In the genomic region with DNA sequence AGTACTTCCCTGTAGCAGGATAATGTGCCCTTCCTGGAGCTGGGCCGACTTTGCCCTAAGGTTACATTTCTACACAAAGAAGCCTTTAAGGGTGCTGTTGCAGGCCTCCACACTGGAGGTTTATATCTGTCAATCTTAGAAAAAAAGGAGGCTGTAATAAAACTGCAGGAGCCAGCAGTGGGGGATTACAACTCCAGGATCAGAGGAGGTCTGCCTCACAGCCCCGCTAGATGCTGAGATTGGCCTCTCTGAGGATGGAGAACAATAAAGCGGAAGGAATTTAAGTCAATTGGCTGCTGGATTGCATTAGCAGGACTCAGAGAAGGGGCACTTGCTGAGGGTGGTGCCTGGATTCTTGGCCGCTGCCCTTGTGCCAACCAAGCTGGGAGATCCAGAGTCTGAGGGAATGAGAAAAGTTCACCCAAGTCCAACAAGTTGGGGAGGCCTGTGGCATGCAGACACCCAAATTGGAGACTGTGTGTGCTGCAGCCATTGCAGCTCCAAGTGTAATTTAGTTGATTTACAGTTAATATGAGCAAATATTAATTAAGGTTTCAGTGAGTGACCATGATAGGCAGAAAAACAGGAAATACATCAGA, we compare ENCODE assay signal across 8 cellular contexts.
DNase-seq lines count a peak whose midpoint lies in the region; ATAC-seq and TF ChIP-seq lines count a peak whose summit lies in the region.

No MANE protein-coding gene starts in this region.

- peaks cover 0 to 64% (median 51%) of the 10 kb centered on the region in 4 donors for H3K4me1 ChIP-seq in tibial artery

- H3K4me3 ChIP-seq in tibial artery: no peak overlapping the region

- no peak for DNase-seq in activated naive CD4-positive, alpha-beta T cell treated with Interleukin-2 at 50 U/mL for 16 hours
- DNase-seq in astrocyte of the hippocampus (ENCODE audit: low read depth, low spot score) (peak; percentile 19), naive B cell (no peak), tibial artery (no peak), NCI-H1436 treated with DMSO at 0.1 percent for 48 hours (lab: John Stamatoyannopoulos, UW) (no peak), SIG-M5 treated with dmso at 0.1 percent for 504 hours (lab: John Stamatoyannopoulos, UW; ENCODE audit: unreplicated experiment) (no peak), NCI-H1417 treated with DMSO at 0.1 percent for 48 hours (lab: John Stamatoyannopoulos, UW) (no peak)

- no peaks in the 10 kb centered on the region for H3K27me3 Mint-ChIP-seq in activated naive CD4-positive, alpha-beta T cell treated with anti-CD3 and anti-CD28 coated beads, Interleukin-2, amount 50 U/mL, for 24 hours
- no peaks in the 10 kb centered on the region for H3K27me3 Mint-ChIP-seq in naive B cell

- H3K27me3 ChIP-seq in tibial artery: no peaks in the 10 kb centered on the region

- no peak for TF ChIP-seq CTCF in tibial artery (IDR thresholded peaks at IDR 0.05)

- H3K36me3 ChIP-seq in tibial artery: no peaks in the 10 kb centered on the region

- no peaks in the 10 kb centered on the region for H3K36me3 Mint-ChIP-seq in activated naive CD4-positive, alpha-beta T cell treated with anti-CD3 and anti-CD28 coated beads, Interleukin-2, amount 50 U/mL, for 24 hours
- H3K36me3 Mint-ChIP-seq in naive B cell: no peaks in the 10 kb centered on the region

- no peaks in the 10 kb centered on the region for H3K9me3 Mint-ChIP-seq in activated naive CD4-positive, alpha-beta T cell treated with anti-CD3 and anti-CD28 coated beads, Interleukin-2, amount 50 U/mL, for 24 hours
- H3K9me3 Mint-ChIP-seq in naive B cell: no peaks in the 10 kb centered on the region

- no peak overlapping the region for H3K4me3 Mint-ChIP-seq in activated naive CD4-positive, alpha-beta T cell treated with anti-CD3 and anti-CD28 coated beads, Interleukin-2, amount 50 U/mL, for 24 hours
- H3K4me3 Mint-ChIP-seq in naive B cell: peak overlapping the region in 5 of 8 donors; percentile 34 to 95 (median 53)

- ATAC-seq in naive B cell (ENCODE audit: low read depth in 2 of 2): no peak

- H3K4me1 Mint-ChIP-seq in activated naive CD4-positive, alpha-beta T cell treated with anti-CD3 and anti-CD28 coated beads, Interleukin-2, amount 50 U/mL, for 24 hours: peaks cover 45% of the 10 kb centered on the region
- H3K4me1 Mint-ChIP-seq in naive B cell: peaks cover 25 to 36% (median 35%) of the 10 kb centered on the region in 3 donors

- H3K27ac Mint-ChIP-seq in activated naive CD4-positive, alpha-beta T cell treated with anti-CD3 and anti-CD28 coated beads, Interleukin-2, amount 50 U/mL, for 24 hours: peak overlapping the region; percentile 20
- peak overlapping the region in 1 of 6 donors; percentile 77 for H3K27ac Mint-ChIP-seq in naive B cell

- peak overlapping the region; percentile 86 to 88 for H3K27ac ChIP-seq in tibial artery

- intact Hi-C loops in tibial artery (cut with DNase I; ENCODE audit: low total_unique reads): loop anchor here (2.0 to 10.0 kb wide), 5 partner anchors 61 to 425 kb away; a partner anchor contains a TSS

- no peaks in the 10 kb centered on the region for H3K9me3 ChIP-seq in tibial artery
